Comparison of ENCODE assay signal across 11 cellular contexts in the genomic region with DNA sequence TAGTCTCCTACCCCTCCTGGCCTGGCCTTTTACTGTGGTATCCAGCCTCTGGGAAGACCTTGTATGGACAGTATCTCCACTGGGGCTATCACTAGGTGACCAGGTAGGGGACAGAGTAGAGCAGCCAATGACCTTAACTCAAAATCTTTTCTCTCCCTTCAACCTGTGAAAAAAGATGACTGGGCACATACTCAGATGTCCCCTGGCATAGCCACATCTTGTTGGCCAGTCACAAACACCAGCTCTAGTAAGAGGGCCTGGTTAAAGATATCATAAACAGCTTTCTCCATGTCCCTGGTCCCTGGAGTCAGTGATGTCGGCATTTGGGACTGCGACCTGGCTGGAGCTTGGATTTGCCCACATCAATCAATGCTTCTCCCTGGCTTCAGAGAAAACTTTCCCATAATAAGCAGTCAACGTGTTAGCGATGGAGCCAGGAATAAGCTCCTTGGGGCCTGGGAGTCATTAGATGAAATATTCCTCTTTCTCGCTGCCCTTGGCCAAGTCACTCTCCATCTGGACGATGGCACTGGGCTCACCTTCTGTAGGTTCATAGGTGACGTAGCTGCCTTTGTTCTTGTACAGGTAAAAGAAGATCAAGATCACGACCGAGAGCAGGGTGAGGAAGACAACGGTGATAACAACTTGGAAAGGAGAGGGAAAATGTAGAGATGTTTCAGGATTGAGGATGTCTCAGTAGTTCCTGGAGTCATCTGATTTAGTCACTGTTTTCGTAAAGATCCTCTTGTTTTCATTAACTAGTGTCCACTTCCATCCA. TPM values are rescaled to one million over a fixed set of nuclear protein-coding genes. Genes with fewer than 3 reads are reported as not detected.
DNase-seq lines count a peak whose midpoint lies in the region; ATAC-seq and TF ChIP-seq lines count a peak whose summit lies in the region.
"Had no signal": no experiment of that assay in that cellular context is flagged by ENCODE, and none has a peak within 500 bp of the region (broad histone marks: within the 10 kb centered on the region; RNA-seq: fewer than 3 reads in every experiment).

No MANE protein-coding gene starts in this region.

- no peaks in the 10 kb centered on the region for H3K9me3 ChIP-seq in Loucy (ENCODE audit: insufficient read depth, low read depth, low read length)
- no peaks in the 10 kb centered on the region for H3K9me3 ChIP-seq in osteoblast (ENCODE audit: low read depth, low read length)
- no peaks in the 10 kb centered on the region for H3K9me3 ChIP-seq in mucosa of descending colon

- H3K79me2 ChIP-seq in Loucy (ENCODE audit: insufficient read depth, low read length) (peaks cover 45% of the 10 kb centered on the region), osteoblast (ENCODE audit: insufficient read depth, low read length) (peaks cover 48% of the 10 kb centered on the region)

- CTCF ChIA-PET in Calu3 (lab: Charles Lee) = no interaction called here

- DNase-seq in Calu3 = no peak
- no peak for DNase-seq in caudate nucleus (lab: John Stamatoyannopoulos, UW)
- no peak for DNase-seq in osteoblast (ENCODE audit: insufficient read length, low spot score, missing footprints)
- no peak for DNase-seq in head of caudate nucleus
- no peak for DNase-seq in mucosa of descending colon
- DNase-seq: glutamatergic neuron, GOT3, midbrain had no signal

- H3K9ac ChIP-seq in Loucy (ENCODE audit: low read depth, low read length, poor library complexity, severe bottlenecking) = no peak overlapping the region

- no peak overlapping the region for H3K4me3 Mint-ChIP-seq in Calu3 (ENCODE audit: low read depth, unreplicated experiment)

- peaks cover 39% of the 10 kb centered on the region for H3K36me3 Mint-ChIP-seq in Calu3 (ENCODE audit: insufficient read depth, unreplicated experiment)

- ATAC-seq in HG03460 (IDR thresholded peaks at IDR 0.05; ENCODE audit: unreplicated experiment) (no peak), mucosa of descending colon (no peak)

- peak overlapping the region; percentile 66 for H3K27ac Mint-ChIP-seq in Calu3 (ENCODE audit: unreplicated experiment)

- no peaks in the 10 kb centered on the region for H3K9me3 Mint-ChIP-seq in Calu3 (ENCODE audit: low read depth, unreplicated experiment)
- H3K9me3 Mint-ChIP-seq: activated T-cell treated with anti-CD3 and anti-CD28 coated beads, Interleukin-2, amount 50 U/mL, for 4 hours had no signal

- no peaks in the 10 kb centered on the region for H3K9me2 ChIP-seq in Loucy (replicated peaks; ENCODE audit: low read depth, low read length)

- H3K4me1 ChIP-seq in Loucy (ENCODE audit: insufficient read depth, low read length, poor library complexity, severe bottlenecking) = peaks cover 29% of the 10 kb centered on the region
- H3K4me1 ChIP-seq in osteoblast (ENCODE audit: insufficient read depth, low read length) = peaks cover 23% of the 10 kb centered on the region
- H3K4me1 ChIP-seq in mucosa of descending colon (ENCODE audit: low read depth) = peaks cover 12% of the 10 kb centered on the region

- no peak overlapping the region for H3K4me3 ChIP-seq in Loucy (ENCODE audit: low read length, poor library complexity, severe bottlenecking)
- peak overlapping the region; percentile 13 for H3K4me3 ChIP-seq in osteoblast (ENCODE audit: insufficient read depth, low read length)
- H3K4me3 ChIP-seq in mucosa of descending colon = no peak overlapping the region

- peaks cover 20% of the 10 kb centered on the region for H4K20me1 ChIP-seq in Loucy (ENCODE audit: insufficient read depth, low read length, poor library complexity, severe bottlenecking)
- H4K20me1 ChIP-seq in osteoblast (ENCODE audit: insufficient read depth, low read length) = peaks cover 1% of the 10 kb centered on the region

- BruUV-seq in Calu3 (replicated peaks; lab: Mats Ljungman, UMichigan) = TSS peak; percentile 44

- H3K27me3 Mint-ChIP-seq in Calu3 (ENCODE audit: unreplicated experiment) = no peaks in the 10 kb centered on the region

- H3K27me3 ChIP-seq in Loucy (ENCODE audit: insufficient read depth, low read length, poor library complexity, severe bottlenecking) = no peaks in the 10 kb centered on the region
- no peaks in the 10 kb centered on the region for H3K27me3 ChIP-seq in osteoblast (ENCODE audit: insufficient read depth, low read length)

- H3K4me2 ChIP-seq in Loucy (ENCODE audit: low read depth, low read length, poor library complexity, severe bottlenecking) (peak overlapping the region; percentile 39), osteoblast (ENCODE audit: insufficient read depth, low read length) (peak overlapping the region; percentile 57)

- peaks cover 10% of the 10 kb centered on the region; the same call in 1 of the 2 replicates for H3F3A ChIP-seq in Loucy (ENCODE audit: low read depth)

- TF ChIP-seq CTCF in Calu3 (IDR thresholded peaks at IDR 0.05; ENCODE audit: unreplicated experiment) (no peak), Loucy (conservative IDR thresholded peaks at IDR 0.05; ENCODE audit: low read length) (no peak), osteoblast (IDR thresholded peaks at IDR 0.05; ENCODE audit: extremely low read depth, low read depth, low read length) (no peak), mucosa of descending colon (IDR thresholded peaks at IDR 0.05) (no peak)

- H2AFZ ChIP-seq in Loucy (ENCODE audit: low read length) (no peak overlapping the region), osteoblast (ENCODE audit: low read length) (peak overlapping the region; percentile 59)

- H3K36me3 ChIP-seq in Loucy (ENCODE audit: insufficient read depth, low read length) = peaks cover 67% of the 10 kb centered on the region; the same call in 1 of the 2 replicates
- peaks cover 49% of the 10 kb centered on the region for H3K36me3 ChIP-seq in osteoblast (ENCODE audit: insufficient read depth, low read length)
- H3K36me3 ChIP-seq in mucosa of descending colon (ENCODE audit: low read depth) = peaks cover 5% of the 10 kb centered on the region

- H3K4me1 Mint-ChIP-seq in Calu3 (ENCODE audit: low read depth, unreplicated experiment) = peaks cover 9% of the 10 kb centered on the region

- peak overlapping the region; percentile 7 for H3K27ac ChIP-seq in caudate nucleus (ENCODE audit: low read depth, low read length)
- H3K27ac ChIP-seq in osteoblast (ENCODE audit: low read depth, low read length) = peak overlapping the region; percentile 44

- intact Hi-C loops in Calu3 (cut with micrococcal nuclease; ENCODE audit: unreplicated experiment) = no loop called here
- intact Hi-C loops in head of caudate nucleus (cut with DNase I) = loop anchor here (10.0 kb wide), 1 partner anchor 99 kb away; the partner anchor contains the start of gene CELA1
- intact Hi-C loops in mucosa of descending colon (cut with DNase I, micrococcal nuclease) = no loop called here

RNA-seq across cellular contexts. Expression of gene DAZAP2, which starts 7.0 kb away (rescaled TPM):
- total RNA-seq in Calu3 (2022) (96.3 and 103 TPM in 2 replicates), osteoblast (160 and 169 TPM in 2 replicates), mucosa of descending colon (100 to 1,000 TPM; 211 to 334 (median 329) TPM)

RNA-seq across cellular contexts. Expression of gene SMAGP, which starts 24.6 kb away (rescaled TPM):
- total RNA-seq in Calu3 (2022) (60.9 and 64.1 TPM in 2 replicates), osteoblast (9.8 and 13.6 TPM in 2 replicates), mucosa of descending colon (10 to 100 TPM; 35.0 to 88.6 (median 85.6) TPM)

RNA-seq across cellular contexts. Expression of gene POU6F1, which starts 27.8 kb away (rescaled TPM):
- total RNA-seq in Calu3 (2022) = 2.5 and 4.2 TPM in 2 replicates
- 6.8 and 7.6 TPM in 2 replicates for total RNA-seq in osteoblast
- total RNA-seq in mucosa of descending colon = 10 to 100 TPM in 1 of 3 donors, 1 to 10 TPM in 2; 3.9 to 21.4 (median 5.1) TPM
